ENCODE assay signal across 8 cellular contexts in the genomic region with DNA sequence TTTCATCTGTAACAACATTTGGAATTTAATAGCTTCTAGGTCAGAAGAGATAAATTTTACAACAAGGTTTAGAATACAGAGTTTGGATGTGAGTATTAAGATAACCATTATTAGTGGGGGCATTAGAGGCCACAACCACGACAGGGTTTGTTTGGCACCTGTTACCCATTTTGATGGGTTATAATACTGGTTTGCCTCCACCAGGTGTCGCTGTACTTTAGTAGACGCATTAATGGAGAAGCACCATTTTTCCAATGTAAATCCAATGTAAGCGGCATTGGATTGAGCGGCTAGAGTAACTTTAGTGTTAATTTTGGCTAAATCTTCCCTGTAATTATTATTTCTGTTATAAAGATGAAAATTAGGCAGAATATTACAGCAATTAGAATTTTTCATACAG.
DNase-seq lines count a peak whose midpoint lies in the region; ATAC-seq and TF ChIP-seq lines count a peak whose summit lies in the region.

No MANE protein-coding gene starts in this region.

- WGBS in endodermal cell (ENCODE audit: insufficient coverage in 1 of 2, insufficient read length in 1 of 2), 2 experiments = 11 to 32% methylated on average over 3 of the region's 5 CpGs
- 41 to 44% methylated on average over 5 of the region's 5 CpGs for WGBS in aorta, 2 donors

- H3K27ac ChIP-seq in endodermal cell (ENCODE audit: low read depth, low read length) = no peak overlapping the region
- H3K27ac ChIP-seq in aorta (ENCODE audit: low read depth in 1 of 2, low read length in 2 of 2) = no peak overlapping the region

- H3K4me1 ChIP-seq in Caco-2 (peaks cover 14% of the 10 kb centered on the region), endodermal cell (ENCODE audit: control insufficient read depth, insufficient read depth, low read length) (no peaks in the 10 kb centered on the region), aorta (ENCODE audit: control insufficient read depth in 1 of 2, insufficient read depth in 2 of 2, low read length in 2 of 2) (no peaks in the 10 kb centered on the region)

- H3K9me3 Mint-ChIP-seq in Caco-2 (ENCODE audit: unreplicated experiment) (peaks cover 22% of the 10 kb centered on the region), endodermal cell (peaks cover 16% of the 10 kb centered on the region)
- H3K9me3 Mint-ChIP-seq in activated T-cell treated with anti-CD3 and anti-CD28 coated beads, Interleukin-2, amount 50 U/mL, for 4 hours = peaks cover 7% of the 10 kb centered on the region

- POLR2A ChIA-PET in Caco-2 (lab: Charles Lee) = no interaction called here

- CTCF ChIA-PET in Caco-2 (lab: Charles Lee) = no interaction called here

- H3K27me3 Mint-ChIP-seq in Caco-2 (ENCODE audit: insufficient read depth, unreplicated experiment) (no peaks in the 10 kb centered on the region), endodermal cell (ENCODE audit: insufficient read depth) (no peaks in the 10 kb centered on the region)
- no peaks in the 10 kb centered on the region for H3K27me3 Mint-ChIP-seq in activated T-cell treated with anti-CD3 and anti-CD28 coated beads, Interleukin-2, amount 50 U/mL, for 4 hours (ENCODE audit: low read depth)

- peak; percentile 57 to 74 for TF ChIP-seq CTCF in Caco-2 (IDR thresholded peaks at IDR 0.05; ENCODE audit: insufficient read depth in 1 of 2, low read depth in 1 of 2, low read length in 1 of 2, severe bottlenecking in 1 of 2, unreplicated experiment in 1 of 2)
- TF ChIP-seq CTCF in endodermal cell (conservative IDR thresholded peaks at IDR 0.05) = peak; percentile 98

- no peak overlapping the region for H3K4me3 ChIP-seq in Caco-2 (ENCODE audit: low read depth, low read length)
- no peak overlapping the region for H3K4me3 ChIP-seq in endodermal cell (ENCODE audit: low read length)
- H3K4me3 ChIP-seq in aorta (ENCODE audit: low read length in 2 of 2) = no peak overlapping the region

- ATAC-seq in GM18867 (IDR thresholded peaks at IDR 0.05; ENCODE audit: unreplicated experiment) (peak; percentile 69), aorta (ENCODE audit: low FRiP score) (no peak), HG03097 (IDR thresholded peaks at IDR 0.05; ENCODE audit: low FRiP score, unreplicated experiment) (no peak)
- ATAC-seq in activated T-cell treated with anti-CD3 and anti-CD28 coated beads, Interleukin-2, amount 50 U/mL, for 4 hours = no peak

- H3K4me3 Mint-ChIP-seq in Caco-2 (ENCODE audit: unreplicated experiment) = no peak overlapping the region
- no peak overlapping the region for H3K4me3 Mint-ChIP-seq in endodermal cell
- H3K4me3 Mint-ChIP-seq in activated T-cell treated with anti-CD3 and anti-CD28 coated beads, Interleukin-2, amount 50 U/mL, for 4 hours = no peak overlapping the region

- 0 out of 2 replicates have a peak, but pooled peaks cover 3% of the 10 kb centered on the region for H3K9me3 ChIP-seq in Caco-2
- H3K9me3 ChIP-seq in endodermal cell (ENCODE audit: control insufficient read depth, low read length) = peaks cover 12% of the 10 kb centered on the region
- H3K9me3 ChIP-seq in aorta (ENCODE audit: control insufficient read depth, low read length) = peaks cover 2% of the 10 kb centered on the region

- H3K4me1 Mint-ChIP-seq in Caco-2 (ENCODE audit: low read depth, unreplicated experiment) (peaks cover 16% of the 10 kb centered on the region), endodermal cell (peaks cover 2% of the 10 kb centered on the region)
- no peaks in the 10 kb centered on the region for H3K4me1 Mint-ChIP-seq in activated T-cell treated with anti-CD3 and anti-CD28 coated beads, Interleukin-2, amount 50 U/mL, for 4 hours (ENCODE audit: low read depth)

- BruUV-seq in Caco-2 (replicated peaks; lab: Mats Ljungman, UMichigan) = no TSS peak

- no peak overlapping the region for H3K9ac ChIP-seq in endodermal cell (ENCODE audit: extremely low read depth, low read length, poor library complexity, severe bottlenecking)

- H3K36me3 ChIP-seq in Caco-2 (ENCODE audit: control insufficient read depth, insufficient read depth, low read length) (no peaks in the 10 kb centered on the region), endodermal cell (ENCODE audit: control insufficient read depth, insufficient read depth, low read length) (no peaks in the 10 kb centered on the region), aorta (ENCODE audit: control insufficient read depth in 1 of 2, insufficient read depth in 2 of 2, low read length in 1 of 2) (no peaks in the 10 kb centered on the region)

- intact Hi-C loops in Caco-2 (cut with micrococcal nuclease; ENCODE audit: unreplicated experiment) (loop anchor here (1.0 kb wide), 2 partner anchors 120 to 224 kb away; no protein-coding TSS in a partner anchor), aorta (cut with DNase I) (loop anchor here in 1 of 2 donors (5.0 to 10.0 kb wide), 2 partner anchors 118 to 221 kb away; no protein-coding TSS in a partner anchor)

- H3K27ac Mint-ChIP-seq in Caco-2 (ENCODE audit: unreplicated experiment) = no peak overlapping the region
- no peak overlapping the region for H3K27ac Mint-ChIP-seq in endodermal cell

- H3K27me3 ChIP-seq in Caco-2 (replicated peaks; ENCODE audit: control insufficient read depth, insufficient read depth, low read length) = no peaks in the 10 kb centered on the region
- H3K27me3 ChIP-seq in endodermal cell (ENCODE audit: control insufficient read depth, insufficient read depth, low read length, poor library complexity, severe bottlenecking) = no peaks in the 10 kb centered on the region
- no peaks in the 10 kb centered on the region for H3K27me3 ChIP-seq in aorta (ENCODE audit: control insufficient read depth in 1 of 2, insufficient read depth in 2 of 2, low read length in 1 of 2)

- H3K36me3 Mint-ChIP-seq in Caco-2 (ENCODE audit: insufficient read depth, unreplicated experiment) (no peaks in the 10 kb centered on the region), endodermal cell (ENCODE audit: low read depth) (peaks cover 3% of the 10 kb centered on the region)
- H3K36me3 Mint-ChIP-seq in activated T-cell treated with anti-CD3 and anti-CD28 coated beads, Interleukin-2, amount 50 U/mL, for 4 hours (ENCODE audit: insufficient read depth) = no peaks in the 10 kb centered on the region

- DNase-seq in Caco-2 (peak in 1 of 2 experiments; percentile 63), NCI-H2029 treated with DMSO at 0.1 percent for 48 hours (lab: John Stamatoyannopoulos, UW) (peak; percentile 18), endodermal cell (peak; percentile 83), cerebellar cortex (ENCODE audit: low spot score) (no peak), aorta (no peak)
- no peak for DNase-seq in activated T-cell treated with anti-CD3 and anti-CD28 coated beads, Interleukin-2, amount 50 U/mL, for 4 hours

Comparison
In these comparisons a context has a peak if more than half of its experiments do, and no peak if none do; other contexts are left out.
1. DNase-seq: peak in NCI-H2029 treated with DMSO at 0.1 percent for 48 hours (single experiment) and endodermal cell (single experiment); none in cerebellar cortex (single experiment), aorta (0 of 2) and activated T-cell treated with anti-CD3 and anti-CD28 coated beads, Interleukin-2, amount 50 U/mL, for 4 hours (single experiment).